11 cellular contexts compared by ENCODE assay signal in genomic region chr6:164085552-164086325, GRCh38.
DNase-seq lines count a peak whose midpoint lies in the region; ATAC-seq and TF ChIP-seq lines count a peak whose summit lies in the region.
"Had no signal": no experiment of that assay in that cellular context is flagged by ENCODE, and none has a peak within 500 bp of the region (broad histone marks: within the 10 kb centered on the region; RNA-seq: fewer than 3 reads in every experiment).

No MANE protein-coding gene starts in this region.

- CTCF ChIA-PET in activated CD8-positive, alpha-beta memory T cell treated with anti-CD3 and anti-CD28 coated beads, Interleukin-2, amount 10 ng/mL, durations not matched to agents 7 days and 5 days (lab: Charles Lee): no interaction called here

- peaks cover 3% of the 10 kb centered on the region for H3K4me1 Mint-ChIP-seq in activated CD8-positive, alpha-beta memory T cell treated with anti-CD3 and anti-CD28 coated beads, Interleukin-2, amount 10 ng/mL, durations not matched to agents 7 days and 5 days

- H3K4me3 ChIP-seq in coronary artery: peak overlapping the region; percentile 52

- H3K36me3 Mint-ChIP-seq in activated CD8-positive, alpha-beta memory T cell treated with anti-CD3 and anti-CD28 coated beads, Interleukin-2, amount 10 ng/mL, durations not matched to agents 7 days and 5 days: no peaks in the 10 kb centered on the region

- peak; percentile 75 for DNase-seq in ELF-1 (ENCODE audit: low read depth, low spot score)
- DNase-seq in coronary artery (ENCODE audit: low spot score): peak; percentile 91
- peak; percentile 41 for DNase-seq in left kidney (ENCODE audit: low read depth, low spot score)
- peak; percentile 8 for DNase-seq in renal cortical epithelial cell (ENCODE audit: low read depth)
- no peak for DNase-seq in activated CD4-positive, alpha-beta T cell treated with anti-CD3 and anti-CD28 coated beads, Interleukin-2, amount 50 U/mL, for 4 hours
- DNase-seq in 8988T: no peak
- no peak for DNase-seq in activated CD8-positive, alpha-beta memory T cell treated with anti-CD3 and anti-CD28 coated beads, Interleukin-2, amount 10 ng/mL, durations not matched to agents 7 days and 5 days
- DNase-seq: DMS53; stimulated activated CD4-positive, alpha-beta T cell treated with anti-CD3 and anti-CD28 coated beads, Interleukin-4, amount 100 ng/mL, for 1 hour had no signal

- H3K27me3 Mint-ChIP-seq in activated CD8-positive, alpha-beta memory T cell treated with anti-CD3 and anti-CD28 coated beads, Interleukin-2, amount 10 ng/mL, durations not matched to agents 7 days and 5 days: no peaks in the 10 kb centered on the region

- ATAC-seq in HG03521 (IDR thresholded peaks at IDR 0.05; ENCODE audit: unreplicated experiment): no peak
- no peak for ATAC-seq in activated CD8-positive, alpha-beta memory T cell treated with anti-CD3 and anti-CD28 coated beads, Interleukin-2, amount 10 ng/mL, durations not matched to agents 7 days and 5 days
- ATAC-seq: activated CD4-positive, CD25-positive, alpha-beta regulatory T cell treated with anti-CD3 and anti-CD28 coated beads, Interleukin-2, amount 50 U/mL, for 24 hours had no signal

- no peak overlapping the region for H3K27ac Mint-ChIP-seq in activated CD8-positive, alpha-beta memory T cell treated with anti-CD3 and anti-CD28 coated beads, Interleukin-2, amount 10 ng/mL, durations not matched to agents 7 days and 5 days

- TF ChIP-seq CTCF in coronary artery (IDR thresholded peaks at IDR 0.05): no peak

- H3K9me3 Mint-ChIP-seq in activated CD8-positive, alpha-beta memory T cell treated with anti-CD3 and anti-CD28 coated beads, Interleukin-2, amount 10 ng/mL, durations not matched to agents 7 days and 5 days (ENCODE audit: low read depth): no peaks in the 10 kb centered on the region

- H3K27ac ChIP-seq in coronary artery: peak overlapping the region; percentile 83 to 89

- no peak overlapping the region for H3K4me3 Mint-ChIP-seq in activated CD8-positive, alpha-beta memory T cell treated with anti-CD3 and anti-CD28 coated beads, Interleukin-2, amount 10 ng/mL, durations not matched to agents 7 days and 5 days

Comparison
In these comparisons a context has a peak if more than half of its experiments do, and no peak if none do; other contexts are left out.
1. DNase-seq: peak in ELF-1 (single experiment), coronary artery (single experiment), left kidney (single experiment) and renal cortical epithelial cell (single experiment); none in activated CD4-positive, alpha-beta T cell treated with anti-CD3 and anti-CD28 coated beads, Interleukin-2, amount 50 U/mL, for 4 hours (0 of 2), 8988T (single experiment) and activated CD8-positive, alpha-beta memory T cell treated with anti-CD3 and anti-CD28 coated beads, Interleukin-2, amount 10 ng/mL, durations not matched to agents 7 days and 5 days (single experiment).